7 cellular contexts compared by ENCODE assay signal in genomic region chr14:75279153-75279738, GRCh38. TPM values are rescaled to one million over a fixed set of nuclear protein-coding genes. Genes with fewer than 3 reads are reported as not detected.
DNase-seq lines count a peak whose midpoint lies in the region; ATAC-seq and TF ChIP-seq lines count a peak whose summit lies in the region.

No MANE protein-coding gene starts in this region.

- H3K27me3 ChIP-seq in duodenal mucosa (ENCODE audit: control insufficient read depth in 1 of 2, insufficient read depth in 2 of 2, low read length in 2 of 2) (no peaks in the 10 kb centered on the region), lower lobe of right lung (ENCODE audit: low read depth) (no peaks in the 10 kb centered on the region)

- H3K4me3 ChIP-seq in duodenal mucosa (ENCODE audit: low read depth in 1 of 2, low read length in 2 of 2) (peak overlapping the region; percentile 81 to 99), lower lobe of right lung (peak overlapping the region; percentile 90)

- intact Hi-C loops in lower lobe of right lung (cut with DNase I), result no loop called here

- DNase-seq in NCI-H1105 (lab: John Stamatoyannopoulos, UW) (peak; percentile 28), lower lobe of right lung (peak; percentile 79)
- DNase-seq in activated CD4-positive, alpha-beta T cell treated with anti-CD3 and anti-CD28 coated beads for 1 hour, result peak; percentile 44
- DNase-seq in stimulated activated CD8-positive, alpha-beta memory T cell treated with anti-CD3 and anti-CD28 coated beads, Interleukin-7, amount 100 ng/mL, for 4 hours (ENCODE audit: low read depth in 2 of 2), result peak; percentile 39

- H3K9me3 ChIP-seq in duodenal mucosa (ENCODE audit: control insufficient read depth in 1 of 2, low read length in 2 of 2) (no peaks in the 10 kb centered on the region), lower lobe of right lung (no peaks in the 10 kb centered on the region)

- TF ChIP-seq CTCF in lower lobe of right lung (IDR thresholded peaks at IDR 0.05), result no peak

- peaks cover 22 to 23% of the 10 kb centered on the region in 2 donors for H3K36me3 ChIP-seq in duodenal mucosa (ENCODE audit: control insufficient read depth in 1 of 2, insufficient read depth in 2 of 2, low read length in 2 of 2)
- H3K36me3 ChIP-seq in lower lobe of right lung, result peaks cover 20% of the 10 kb centered on the region

- peak; percentile 2 for ATAC-seq in GM18909 (IDR thresholded peaks at IDR 0.05; ENCODE audit: poor library complexity, unreplicated experiment)
- no peak for ATAC-seq in lower lobe of right lung
- ATAC-seq in HG03354 (IDR thresholded peaks at IDR 0.05; ENCODE audit: poor library complexity, severe bottlenecking, unreplicated experiment), result no peak

- peaks cover 38 to 50% of the 10 kb centered on the region in 2 donors for H3K4me1 ChIP-seq in duodenal mucosa (ENCODE audit: control insufficient read depth in 1 of 2, insufficient read depth in 2 of 2, low read length in 2 of 2)
- peaks cover 53% of the 10 kb centered on the region for H3K4me1 ChIP-seq in lower lobe of right lung

- H3K27ac ChIP-seq in duodenal mucosa (ENCODE audit: low read depth, low read length) (peak overlapping the region; percentile 95), lower lobe of right lung (peak overlapping the region; percentile 100)

- peak overlapping the region; percentile 93 to 100 for H3K9ac ChIP-seq in duodenal mucosa (ENCODE audit: low read depth in 1 of 2, low read length in 2 of 2)

RNA-seq across cellular contexts. Expression of gene FOS, which starts 0.6 kb away (rescaled TPM):
- total RNA-seq in lower lobe of right lung, result 302 TPM

Comparison
In these comparisons a context has a peak if more than half of its experiments do, and no peak if none do; other contexts are left out.
1. DNase-seq: peak in every context shown above with its lines; median percentile 79 in lower lobe of right lung; 44 in activated CD4-positive, alpha-beta T cell treated with anti-CD3 and anti-CD28 coated beads for 1 hour; 39 in stimulated activated CD8-positive, alpha-beta memory T cell treated with anti-CD3 and anti-CD28 coated beads, Interleukin-7, amount 100 ng/mL, for 4 hours; 28 in NCI-H1105.